In genomic region chr1:31815752-31816484, GRCh38 we compare ENCODE assay signal across 8 cellular contexts. TPM values are rescaled to one million over a fixed set of nuclear protein-coding genes. Genes with fewer than 3 reads are reported as not detected.
DNase-seq lines count a peak whose midpoint lies in the region; TF ChIP-seq lines count a peak whose summit lies in the region.

Gene SPOCD1 (minus strand): TSS chr1:31816022. CDS start chr1:31815333, 689 bp downstream.

- TF ChIP-seq CTCF in MCF 10A (IDR thresholded peaks at IDR 0.05; ENCODE audit: unreplicated experiment) (peak; percentile 93), breast epithelium (IDR thresholded peaks at IDR 0.05) (no peak)

- H3K27ac ChIP-seq in breast epithelium = peak within 1 kb of the TSS in 1 of 2 donors; percentile 55
- H3K27ac ChIP-seq in effector memory CD4-positive, alpha-beta T cell (ENCODE audit: insufficient read depth, low read length, poor library complexity, severe bottlenecking) = no peak within 1 kb of the TSS
- H3K27ac ChIP-seq in mesenchymal stem cell (ENCODE audit: low read length, poor library complexity, severe bottlenecking) = no peak within 1 kb of the TSS

- H4K8ac ChIP-seq in mesenchymal stem cell (ENCODE audit: low read length) = no peak within 1 kb of the TSS

- peak within 1 kb of the TSS; percentile 41 for H4K91ac ChIP-seq in mesenchymal stem cell (ENCODE audit: low read length)

- intact Hi-C loops in MCF 10A (cut with micrococcal nuclease) = loop anchor here (1.0 kb wide), 1 partner anchor 148 kb away; no protein-coding TSS in a partner anchor
- intact Hi-C loops in breast epithelium (cut with DNase I; ENCODE audit: low total_unique reads) = no loop called here

- no peak within 1 kb of the TSS for H3K14ac ChIP-seq in mesenchymal stem cell (ENCODE audit: low read length in 2 of 2)

- H3K27me3 ChIP-seq in breast epithelium (no peaks in the 10 kb centered on the region), mesenchymal stem cell (ENCODE audit: control insufficient read depth in 1 of 2, insufficient read depth in 1 of 2, low read length in 2 of 2) (no peaks in the 10 kb centered on the region)
- H3K27me3 ChIP-seq in effector memory CD4-positive, alpha-beta T cell (replicated peaks; ENCODE audit: control insufficient read depth, insufficient read depth, low read length, poor library complexity, severe bottlenecking) = no peaks in the 10 kb centered on the region

- H3K9me3 ChIP-seq in breast epithelium (no peaks in the 10 kb centered on the region), mesenchymal stem cell (ENCODE audit: control insufficient read depth, low read length) (no peaks in the 10 kb centered on the region)
- no peaks in the 10 kb centered on the region for H3K9me3 ChIP-seq in effector memory CD4-positive, alpha-beta T cell (ENCODE audit: control insufficient read depth, low read length)

- WGBS in mesenchymal stem cell = 38% methylated on average over 21 of the region's 23 CpGs

- H3K4me1 Mint-ChIP-seq in MCF 10A (ENCODE audit: insufficient read depth, unreplicated experiment) = no peaks in the 10 kb centered on the region
- H3K4me1 Mint-ChIP-seq in activated CD4-positive, alpha-beta memory T cell treated with anti-CD3 and anti-CD28 coated beads, Interleukin-2, amount 10 ng/mL, durations not matched to agents 7 days and 5 days = peaks cover 10% of the 10 kb centered on the region

- no peak within 1 kb of the TSS for H3K4me3 Mint-ChIP-seq in MCF 10A (ENCODE audit: unreplicated experiment)
- no peak within 1 kb of the TSS for H3K4me3 Mint-ChIP-seq in activated CD4-positive, alpha-beta memory T cell treated with anti-CD3 and anti-CD28 coated beads, Interleukin-2, amount 10 ng/mL, durations not matched to agents 7 days and 5 days

- no peaks in the 10 kb centered on the region for H3K9me3 Mint-ChIP-seq in MCF 10A (ENCODE audit: unreplicated experiment)
- no peaks in the 10 kb centered on the region for H3K9me3 Mint-ChIP-seq in activated CD4-positive, alpha-beta memory T cell treated with anti-CD3 and anti-CD28 coated beads, Interleukin-2, amount 10 ng/mL, durations not matched to agents 7 days and 5 days

- no peaks in the 10 kb centered on the region for H3K4me1 ChIP-seq in breast epithelium
- peaks cover 3% of the 10 kb centered on the region for H3K4me1 ChIP-seq in effector memory CD4-positive, alpha-beta T cell (ENCODE audit: control insufficient read depth, insufficient read depth, low read length, poor library complexity, severe bottlenecking)
- peaks cover 3% of the 10 kb centered on the region for H3K4me1 ChIP-seq in mesenchymal stem cell (ENCODE audit: control insufficient read depth, insufficient read depth, low read depth, low read length)

- no peak within 1 kb of the TSS for H3K4me3 ChIP-seq in breast epithelium
- no peak within 1 kb of the TSS for H3K4me3 ChIP-seq in effector memory CD4-positive, alpha-beta T cell (ENCODE audit: insufficient read depth, low read depth, low read length, poor library complexity, severe bottlenecking)
- peak within 1 kb of the TSS in 1 of 2 experiments; percentile 72 for H3K4me3 ChIP-seq in mesenchymal stem cell (ENCODE audit: insufficient read depth in 1 of 2, low read depth in 1 of 2, low read length in 2 of 2)

- H3K36me3 ChIP-seq in breast epithelium = no peaks in the 10 kb centered on the region
- no peaks in the 10 kb centered on the region for H3K36me3 ChIP-seq in effector memory CD4-positive, alpha-beta T cell (ENCODE audit: control insufficient read depth, insufficient read depth, low read length)
- no peaks in the 10 kb centered on the region for H3K36me3 ChIP-seq in mesenchymal stem cell (ENCODE audit: control insufficient read depth in 1 of 2, insufficient read depth in 2 of 2, low read depth in 1 of 2, low read length in 2 of 2)

- TF ChIP-seq POLR2A in breast epithelium (IDR thresholded peaks at IDR 0.05) = no peak

- no peak within 1 kb of the TSS for H2BK5ac ChIP-seq in mesenchymal stem cell (ENCODE audit: low read depth, low read length, poor library complexity, severe bottlenecking)

- peak; percentile 83 for DNase-seq in MCF 10A (ENCODE audit: unreplicated experiment)
- no peak for DNase-seq in breast epithelium (ENCODE audit: low spot score in 2 of 2)
- DNase-seq in NCI-H774 (lab: John Stamatoyannopoulos, UW) = peak; percentile 97
- peak; percentile 90 for DNase-seq in activated CD4-positive, alpha-beta memory T cell treated with anti-CD3 and anti-CD28 coated beads, Interleukin-2, amount 10 ng/mL, durations not matched to agents 7 days and 5 days
- peak; percentile 62 to 81 (median 68) for DNase-seq in effector memory CD4-positive, alpha-beta T cell
- DNase-seq in mesenchymal stem cell = peak; percentile 78
- peak; percentile 59 to 64 for DNase-seq in stimulated activated CD8-positive, alpha-beta memory T cell treated with anti-CD3 and anti-CD28 coated beads, Interleukin-4, amount 100 ng/mL, for 1 hour (ENCODE audit: low read depth in 2 of 2, low spot score in 1 of 2)
- DNase-seq in NCI-H1105 treated with DMSO at 0.1 percent for 48 hours (lab: John Stamatoyannopoulos, UW) = no peak

- H2AK5ac ChIP-seq in mesenchymal stem cell (ENCODE audit: low read length, severe bottlenecking) = no peak within 1 kb of the TSS

- no peak within 1 kb of the TSS for H3K4ac ChIP-seq in mesenchymal stem cell (ENCODE audit: low read depth in 1 of 2, low read length in 2 of 2)

- POLR2A ChIA-PET in MCF 10A (lab: Yijun Ruan, JAX) = interaction anchor here (0.7 to 1.6 kb wide), 4 partner anchors 81 to 292 kb away, joined by 3 to 5 read pairs (median 4); no protein-coding TSS in a partner anchor
- POLR2A ChIA-PET in activated CD4-positive, alpha-beta memory T cell treated with anti-CD3 and anti-CD28 coated beads, Interleukin-2, amount 10 ng/mL, durations not matched to agents 7 days and 5 days (lab: Charles Lee) = interaction anchor here (0.6 to 2.5 kb wide), 6 partner anchors 33 to 198 kb away, joined by 3 to 10 read pairs (median 4); no protein-coding TSS in a partner anchor

- BruUV-seq in MCF 10A (replicated peaks; lab: Mats Ljungman, UMichigan) = no TSS peak

- H3K27me3 Mint-ChIP-seq in MCF 10A (ENCODE audit: insufficient read depth, unreplicated experiment) = no peaks in the 10 kb centered on the region
- H3K27me3 Mint-ChIP-seq in activated CD4-positive, alpha-beta memory T cell treated with anti-CD3 and anti-CD28 coated beads, Interleukin-2, amount 10 ng/mL, durations not matched to agents 7 days and 5 days = no peaks in the 10 kb centered on the region

- H3K18ac ChIP-seq in mesenchymal stem cell (ENCODE audit: low read depth in 1 of 2, low read length in 2 of 2) = no peak within 1 kb of the TSS

- no peak within 1 kb of the TSS for H2BK120ac ChIP-seq in mesenchymal stem cell (ENCODE audit: low read depth, low read length)

- peak within 1 kb of the TSS; percentile 6 for H3K4me2 ChIP-seq in mesenchymal stem cell (ENCODE audit: low read length, poor library complexity, severe bottlenecking)

- CTCF ChIA-PET in MCF 10A (lab: Yijun Ruan, JAX) = interaction anchor here (0.6 to 3.6 kb wide), 7 partner anchors 12 to 156 kb away, joined by 3 to 11 read pairs (median 4); no protein-coding TSS in a partner anchor
- CTCF ChIA-PET in activated CD4-positive, alpha-beta memory T cell treated with anti-CD3 and anti-CD28 coated beads, Interleukin-2, amount 10 ng/mL, durations not matched to agents 7 days and 5 days (lab: Charles Lee) = interaction anchor here (0.5 to 7.7 kb wide), 39 partner anchors 10 to 293 kb away, joined by 3 to 85 read pairs (median 4); no protein-coding TSS in a partner anchor

- H3K27ac Mint-ChIP-seq in MCF 10A (ENCODE audit: low read depth, unreplicated experiment) = no peak within 1 kb of the TSS
- H3K27ac Mint-ChIP-seq in activated CD4-positive, alpha-beta memory T cell treated with anti-CD3 and anti-CD28 coated beads, Interleukin-2, amount 10 ng/mL, durations not matched to agents 7 days and 5 days = no peak within 1 kb of the TSS

- peak within 1 kb of the TSS; percentile 33 for H2AFZ ChIP-seq in mesenchymal stem cell (ENCODE audit: low read depth, low read length)

- no peak within 1 kb of the TSS for H2BK15ac ChIP-seq in mesenchymal stem cell (ENCODE audit: low read depth, poor library complexity, severe bottlenecking)

- no peaks in the 10 kb centered on the region for H3K79me1 ChIP-seq in mesenchymal stem cell (replicated peaks; ENCODE audit: low read length, poor library complexity, severe bottlenecking)

- no peak within 1 kb of the TSS for H2BK12ac ChIP-seq in mesenchymal stem cell (ENCODE audit: low read length in 2 of 2)

- H3K9ac ChIP-seq in mesenchymal stem cell (ENCODE audit: low read length) = peak within 1 kb of the TSS; percentile 84

- H3K23ac ChIP-seq in mesenchymal stem cell (ENCODE audit: low read length in 2 of 2) = no peak within 1 kb of the TSS

- no peaks in the 10 kb centered on the region for H3K36me3 Mint-ChIP-seq in MCF 10A (ENCODE audit: insufficient read depth, unreplicated experiment)
- no peaks in the 10 kb centered on the region for H3K36me3 Mint-ChIP-seq in activated CD4-positive, alpha-beta memory T cell treated with anti-CD3 and anti-CD28 coated beads, Interleukin-2, amount 10 ng/mL, durations not matched to agents 7 days and 5 days (ENCODE audit: low read depth)

RNA-seq across cellular contexts. Expression of gene SPOCD1, which starts in this region (rescaled TPM):
- total RNA-seq in MCF 10A (2022) = 0.47 and 0.59 TPM in 2 replicates
- 10 to 100 TPM in 1 of 3 donors, 1 to 10 TPM in 1, under 1 TPM in 1; 0.15 to 11.1 (median 1.1) TPM for total RNA-seq in breast epithelium
- total RNA-seq in activated CD4-positive, alpha-beta memory T cell treated with anti-CD3 and anti-CD28 coated beads, Interleukin-2, amount 10 ng/mL, durations not matched to agents 7 days and 5 days = under 1 TPM; 0.08 to 0.15 TPM
- polyA plus RNA-seq in mesenchymal stem cell (2013, experiment 1 of 2) = 20.4 TPM
- 20.7 TPM for polyA plus RNA-seq in mesenchymal stem cell (2013, experiment 2 of 2)

Comparison
In these comparisons a context has a peak if more than half of its experiments do, and no peak if none do; other contexts are left out.
1. Peak in DNase-seq in MCF 10A; RNA of the gene not detected or under 1 TPM.
2. Peak in DNase-seq in activated CD4-positive, alpha-beta memory T cell treated with anti-CD3 and anti-CD28 coated beads, Interleukin-2, amount 10 ng/mL, durations not matched to agents 7 days and 5 days; RNA of the gene not detected or under 1 TPM.
3. DNase-seq: peak in NCI-H774 (single experiment), effector memory CD4-positive, alpha-beta T cell (3 of 3), mesenchymal stem cell (single experiment) and stimulated activated CD8-positive, alpha-beta memory T cell treated with anti-CD3 and anti-CD28 coated beads, Interleukin-4, amount 100 ng/mL, for 1 hour (2 of 2); none in breast epithelium (0 of 2) and NCI-H1105 treated with DMSO at 0.1 percent for 48 hours (single experiment).